In the genomic region with DNA sequence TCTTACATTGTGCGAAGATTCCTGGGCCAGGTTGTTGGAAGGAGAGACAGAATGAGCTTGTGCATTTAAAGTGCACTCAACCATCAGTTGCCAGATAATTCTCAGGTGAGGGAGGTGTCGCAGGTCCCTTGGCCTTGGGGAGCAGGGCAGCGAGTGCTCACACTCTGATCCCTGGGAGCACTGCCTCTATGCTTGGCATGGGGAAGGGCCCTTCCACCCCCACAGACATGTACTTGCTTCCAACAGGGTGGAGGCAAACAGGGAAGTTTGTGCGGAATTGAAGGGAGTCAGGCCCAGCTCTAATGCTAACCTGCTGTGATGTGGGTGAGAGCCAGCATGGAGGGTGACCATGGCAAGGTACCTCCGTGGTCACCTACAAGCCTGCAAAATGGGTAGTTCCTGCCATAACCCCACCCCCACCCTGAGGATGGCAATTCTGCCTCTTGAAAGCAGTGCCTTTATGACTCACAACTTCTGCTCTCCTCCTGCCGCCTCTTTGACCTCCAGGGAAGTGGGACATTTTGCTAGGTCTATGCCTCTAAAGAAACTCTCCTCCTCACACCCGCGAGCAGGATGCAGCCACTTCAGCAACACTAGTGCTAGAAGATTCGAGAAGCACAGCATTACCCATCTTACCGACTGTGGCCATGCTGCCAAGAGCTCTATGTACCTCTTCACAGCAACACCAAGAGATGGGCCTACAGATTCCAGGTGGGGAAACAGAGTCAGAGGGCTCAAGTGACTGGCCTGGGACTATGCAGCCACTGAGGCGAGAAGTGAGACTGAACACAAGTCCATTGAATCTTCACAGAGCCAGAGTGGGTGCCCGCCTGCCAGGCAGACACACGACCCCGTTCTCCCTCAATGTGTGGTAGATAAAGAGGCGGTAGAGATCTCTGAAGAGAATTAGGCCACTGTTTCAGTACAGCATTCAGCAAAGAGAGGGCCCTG, we compare ENCODE assay signal across 14 cellular contexts. TPM values are rescaled to one million over a fixed set of nuclear protein-coding genes. Genes with fewer than 3 reads are reported as not detected.
DNase-seq lines count a peak whose midpoint lies in the region; ATAC-seq and TF ChIP-seq lines count a peak whose summit lies in the region.
"Had no signal": no experiment of that assay in that cellular context is flagged by ENCODE, and none has a peak within 500 bp of the region (broad histone marks: within the 10 kb centered on the region; RNA-seq: fewer than 3 reads in every experiment).

No MANE protein-coding gene starts in this region.

- peaks cover 42 to 56% (median 49%) of the 10 kb centered on the region in 10 experiments for H3K4me1 ChIP-seq in BLaER1 treated with 17β-estradiol and CSF1 and Interleukin-3, amounts not matched to agents 10 nM and 100 nM
- peaks cover 0 to 14% of the 10 kb centered on the region in 2 donors for H3K4me1 ChIP-seq in lung (ENCODE audit: control insufficient read depth in 2 of 2, insufficient read depth in 2 of 2, low read length in 2 of 2)
- no peaks in the 10 kb centered on the region for H3K4me1 ChIP-seq in naive thymus-derived CD4-positive, alpha-beta T cell (ENCODE audit: control insufficient read depth in 2 of 2, insufficient read depth in 2 of 2, low read length in 2 of 2)

- H3K9me3 ChIP-seq in BLaER1 treated with 17β-estradiol and CSF1 and Interleukin-3, amounts not matched to agents 10 nM and 100 nM (replicated peaks in 1 of 11), result peaks cover 6 to 8% (median 8%) of the 10 kb centered on the region in 11 experiments; a peak in 21 of 22 replicates
- H3K9me3 ChIP-seq in lung (ENCODE audit: control insufficient read depth in 2 of 2, insufficient read depth in 1 of 2, low read length in 1 of 2), result no peaks in the 10 kb centered on the region
- no peaks in the 10 kb centered on the region for H3K9me3 ChIP-seq in naive thymus-derived CD4-positive, alpha-beta T cell (ENCODE audit: control insufficient read depth in 2 of 3, low read length in 3 of 3)
- H3K9me3 ChIP-seq: BE2C had no signal

- WGBS in lung, 2 donors, result 72 to 87% methylated on average over 15 of the region's 15 CpGs

- peaks cover 0 to 18% (median 0%) of the 10 kb centered on the region in 11 experiments; a peak in 5 of 22 replicates for H4K20me1 ChIP-seq in BLaER1 treated with 17β-estradiol and CSF1 and Interleukin-3, amounts not matched to agents 10 nM and 100 nM

- no peaks in the 10 kb centered on the region for H3K9me3 Mint-ChIP-seq in activated T-helper 17 cell treated with anti-CD3 and anti-CD28 coated beads, Interleukin-2, amount 50 U/mL, for 72 hours
- no peaks in the 10 kb centered on the region for H3K9me3 Mint-ChIP-seq in naive thymus-derived CD4-positive, alpha-beta T cell
- H3K9me3 Mint-ChIP-seq: activated naive CD4-positive, alpha-beta T cell treated with anti-CD3 and anti-CD28 coated beads, Interleukin-2, amount 10 ng/mL, durations not matched to agents 7 days and 5 days; H9 had no signal

- H3K36me3 Mint-ChIP-seq in activated T-helper 17 cell treated with anti-CD3 and anti-CD28 coated beads, Interleukin-2, amount 50 U/mL, for 72 hours (ENCODE audit: low read depth), result no peaks in the 10 kb centered on the region
- H3K36me3 Mint-ChIP-seq in naive thymus-derived CD4-positive, alpha-beta T cell, result no peaks in the 10 kb centered on the region
- H3K36me3 Mint-ChIP-seq: activated naive CD4-positive, alpha-beta T cell treated with anti-CD3 and anti-CD28 coated beads, Interleukin-2, amount 10 ng/mL, durations not matched to agents 7 days and 5 days had no signal

- no peak overlapping the region for H3K27ac Mint-ChIP-seq in activated T-helper 17 cell treated with anti-CD3 and anti-CD28 coated beads, Interleukin-2, amount 50 U/mL, for 72 hours
- no peak overlapping the region for H3K27ac Mint-ChIP-seq in naive thymus-derived CD4-positive, alpha-beta T cell
- H3K27ac Mint-ChIP-seq: activated naive CD4-positive, alpha-beta T cell treated with anti-CD3 and anti-CD28 coated beads, Interleukin-2, amount 10 ng/mL, durations not matched to agents 7 days and 5 days had no signal

- POLR2A ChIA-PET in naive thymus-derived CD4-positive, alpha-beta T cell (lab: Charles Lee), result no interaction called here

- peak; percentile 52 for ATAC-seq in activated T-helper 17 cell treated with anti-CD3 and anti-CD28 coated beads, Interleukin-2, amount 50 U/mL, for 72 hours (replicated peaks)
- ATAC-seq in lung (ENCODE audit: insufficient read depth, low FRiP score) (peak; percentile 56), left colon (no peak), HG02884 (IDR thresholded peaks at IDR 0.05; ENCODE audit: unreplicated experiment) (no peak)
- no peak for ATAC-seq in naive thymus-derived CD4-positive, alpha-beta T cell
- ATAC-seq: stimulated activated naive CD8-positive, alpha-beta T cell treated with anti-CD3 and anti-CD28 coated beads, Interleukin-15, Interleukin-2, amounts not matched to agents 100 U/mL and 50 U/mL, for 24 hours had no signal

- no peaks in the 10 kb centered on the region for H3K27me3 ChIP-seq in BLaER1 treated with 17β-estradiol and CSF1 and Interleukin-3, amounts not matched to agents 10 nM and 100 nM
- no peaks in the 10 kb centered on the region for H3K27me3 ChIP-seq in lung (ENCODE audit: control insufficient read depth, insufficient read depth)
- no peaks in the 10 kb centered on the region for H3K27me3 ChIP-seq in naive thymus-derived CD4-positive, alpha-beta T cell (ENCODE audit: control insufficient read depth in 2 of 2, insufficient read depth in 2 of 2, low read length in 2 of 2)
- H3K27me3 ChIP-seq: BE2C had no signal

- no peaks in the 10 kb centered on the region for H3K4me1 Mint-ChIP-seq in activated T-helper 17 cell treated with anti-CD3 and anti-CD28 coated beads, Interleukin-2, amount 50 U/mL, for 72 hours
- H3K4me1 Mint-ChIP-seq in naive thymus-derived CD4-positive, alpha-beta T cell, result peaks cover 0 to 3% (median 0%) of the 10 kb centered on the region in 7 donors

- intact Hi-C loops in left colon (cut with DNase I, micrococcal nuclease), result no loop called here
- intact Hi-C loops in naive thymus-derived CD4-positive, alpha-beta T cell (cut with micrococcal nuclease), result no loop called here

- peak overlapping the region; percentile 63 to 88 (median 85); a peak in 21 of 22 replicates for H3K4me2 ChIP-seq in BLaER1 treated with 17β-estradiol and CSF1 and Interleukin-3, amounts not matched to agents 10 nM and 100 nM

- no peak for TF ChIP-seq CTCF in lung (IDR thresholded peaks at IDR 0.05; ENCODE audit: control extremely low read depth, extremely low read depth)

- H3K36me3 ChIP-seq in BLaER1 treated with 17β-estradiol and CSF1 and Interleukin-3, amounts not matched to agents 10 nM and 100 nM, result no peaks in the 10 kb centered on the region; a peak in 1 of 22 replicates
- H3K36me3 ChIP-seq in lung (ENCODE audit: control insufficient read depth in 2 of 2, insufficient read depth in 2 of 2, low read length in 2 of 2), result no peaks in the 10 kb centered on the region
- H3K36me3 ChIP-seq in naive thymus-derived CD4-positive, alpha-beta T cell (ENCODE audit: control insufficient read depth in 2 of 3, insufficient read depth in 3 of 3, low read length in 3 of 3), result no peaks in the 10 kb centered on the region

- H3K4me3 Mint-ChIP-seq in activated T-helper 17 cell treated with anti-CD3 and anti-CD28 coated beads, Interleukin-2, amount 50 U/mL, for 72 hours, result no peak overlapping the region
- H3K4me3 Mint-ChIP-seq in naive thymus-derived CD4-positive, alpha-beta T cell, result no peak overlapping the region
- H3K4me3 Mint-ChIP-seq: activated naive CD4-positive, alpha-beta T cell treated with anti-CD3 and anti-CD28 coated beads, Interleukin-2, amount 10 ng/mL, durations not matched to agents 7 days and 5 days; H9 had no signal

- DNase-seq in Kasumi-1 (lab: John Stamatoyannopoulos, UW) (peak; percentile 19 to 25), lung (ENCODE audit: low spot score) (no peak), left colon (no peak), NCI-H526 treated with DMSO at 0.1 percent for 48 hours (lab: John Stamatoyannopoulos, UW) (no peak)
- no peak for DNase-seq in naive thymus-derived CD4-positive, alpha-beta T cell
- DNase-seq: activated naive CD4-positive, alpha-beta T cell treated with anti-CD3 and anti-CD28 coated beads, Interleukin-2, amount 10 ng/mL, durations not matched to agents 7 days and 5 days; BE2C; cerebellar nuclear complex; H9; NCI-H345; stimulated activated naive CD8-positive, alpha-beta T cell treated with anti-CD3 and anti-CD28 coated beads, Interleukin-15, Interleukin-2, amounts not matched to agents 100 U/mL and 50 U/mL, for 24 hours had no signal

- no peaks in the 10 kb centered on the region for H3K27me3 Mint-ChIP-seq in activated T-helper 17 cell treated with anti-CD3 and anti-CD28 coated beads, Interleukin-2, amount 50 U/mL, for 72 hours
- no peaks in the 10 kb centered on the region for H3K27me3 Mint-ChIP-seq in naive thymus-derived CD4-positive, alpha-beta T cell

- no peak overlapping the region for H3K4me3 ChIP-seq in BLaER1 treated with 17β-estradiol and CSF1 and Interleukin-3, amounts not matched to agents 10 nM and 100 nM
- no peak overlapping the region for H3K4me3 ChIP-seq in lung
- no peak overlapping the region for H3K4me3 ChIP-seq in naive thymus-derived CD4-positive, alpha-beta T cell (ENCODE audit: low read length)

- H3K27ac ChIP-seq in BLaER1 treated with 17β-estradiol and CSF1 and Interleukin-3, amounts not matched to agents 10 nM and 100 nM, result peak overlapping the region in 5 of 11 experiments; percentile 17 to 60 (median 52); a peak in 7 of 22 replicates
- H3K27ac ChIP-seq in lung (ENCODE audit: low read depth in 1 of 2, low read length in 1 of 2), result peak overlapping the region in 1 of 2 donors; percentile 37
- H3K27ac ChIP-seq in naive thymus-derived CD4-positive, alpha-beta T cell (ENCODE audit: low read depth, low read length), result no peak overlapping the region

- CTCF ChIA-PET in naive thymus-derived CD4-positive, alpha-beta T cell (lab: Charles Lee), result no interaction called here

- no peak overlapping the region; a peak in 1 of 22 replicates for H3K9ac ChIP-seq in BLaER1 treated with 17β-estradiol and CSF1 and Interleukin-3, amounts not matched to agents 10 nM and 100 nM

RNA-seq across cellular contexts. Expression of gene SLC25A51, which starts 22.1 kb away (rescaled TPM):
- total RNA-seq in activated T-helper 17 cell treated with anti-CD3 and anti-CD28 coated beads, Interleukin-2, amount 50 U/mL, for 72 hours, result 10 to 100 TPM; 20.4 to 34.7 TPM
- total RNA-seq in lung (10 to 100 TPM; 25.2 to 30.1 TPM), left colon (10 to 100 TPM; 19.8 to 23.4 TPM)
- 1 to 10 TPM; 6.2 to 9.3 TPM for polyA plus RNA-seq in lung
- 10 to 100 TPM; 20.2 to 37.8 (median 30.2) TPM for total RNA-seq in naive thymus-derived CD4-positive, alpha-beta T cell
- 10 to 100 TPM; 10.8 to 11.6 TPM for polyA plus RNA-seq in naive thymus-derived CD4-positive, alpha-beta T cell

Comparison
In these comparisons a context has a peak if more than half of its experiments do, and no peak if none do; other contexts are left out.
1. DNase-seq: peak in Kasumi-1 (2 of 2); none in lung (single experiment), left colon (0 of 2), naive thymus-derived CD4-positive, alpha-beta T cell (0 of 9) and NCI-H526 treated with DMSO at 0.1 percent for 48 hours (single experiment).
2. ATAC-seq: peak in activated T-helper 17 cell treated with anti-CD3 and anti-CD28 coated beads, Interleukin-2, amount 50 U/mL, for 72 hours (single experiment) and lung (single experiment); none in left colon (single experiment), HG02884 (single experiment) and naive thymus-derived CD4-positive, alpha-beta T cell (single experiment).